14 cellular contexts compared by ENCODE assay signal in genomic region chr10:46491364-46492114, GRCh38. TPM values are rescaled to one million over a fixed set of nuclear protein-coding genes. Genes with fewer than 3 reads are reported as not detected.
"Had no signal": no experiment of that assay in that cellular context is flagged by ENCODE, and none has a peak within 500 bp of the region (broad histone marks: within the 10 kb centered on the region; RNA-seq: fewer than 3 reads in every experiment).

No MANE protein-coding gene starts in this region.

RNA-seq across cellular contexts. Expression of gene NPY4R, which starts 25.8 kb away (rescaled TPM):
- total RNA-seq: activated CD4-positive, alpha-beta memory T cell treated with anti-CD3 and anti-CD28 coated beads for 36 hours; activated CD4-positive, alpha-beta T cell treated with anti-CD3 and anti-CD28 coated beads for 36 hours; activated CD4-positive, alpha-beta T cell treated with anti-CD3 and anti-CD28 coated beads, Interleukin-2, amount 10 ng/mL, durations not matched to agents 24 days and 14 days; activated CD8-positive, alpha-beta T cell treated with anti-CD3 and anti-CD28 coated beads, Interleukin-2, amount 10 ng/mL, durations not matched to agents 7 days and 5 days; activated naive CD4-positive, alpha-beta T cell treated with anti-CD3 and anti-CD28 coated beads, Interleukin-2, amount 50 U/mL, for 72 hours; activated naive CD8-positive, alpha-beta T cell treated with anti-CD3 and anti-CD28 coated beads, Interleukin-2, amount 10 ng/mL, durations not matched to agents 7 days and 5 days; activated T-cell treated with anti-CD3 and anti-CD28 coated beads, Interleukin-2, amount 50 U/mL, for 72 hours; ascending aorta; breast epithelium; esophagus squamous epithelium; fibroblast of lung; fibroblast of villous mesenchyme; frontal cortex; T-helper 17 cell had no signal
